Comparison of ENCODE assay signal across 8 cellular contexts in genomic region chr12:111687255-111687654, GRCh38. TPM values are rescaled to one million over a fixed set of nuclear protein-coding genes. Genes with fewer than 3 reads are reported as not detected.
DNase-seq lines count a peak whose midpoint lies in the region; ATAC-seq and TF ChIP-seq lines count a peak whose summit lies in the region.

No MANE protein-coding gene starts in this region.

- H2BK12ac ChIP-seq in trophoblast cell (ENCODE audit: low read length) = no peak overlapping the region

- H3K9me3 Mint-ChIP-seq in progenitor cell of endocrine pancreas (ENCODE audit: low read depth) = no peaks in the 10 kb centered on the region

- no peak overlapping the region for H3K23ac ChIP-seq in trophoblast cell (ENCODE audit: low read length)

- TF ChIP-seq CTCF in MM.1S (IDR thresholded peaks at IDR 0.05; ENCODE audit: low read length) (peak; percentile 25; the same call in 1 of the 2 replicates), choroid plexus epithelial cell (conservative IDR thresholded peaks at IDR 0.05; ENCODE audit: low read depth, low read length) (peak; percentile 33), progenitor cell of endocrine pancreas (IDR thresholded peaks at IDR 0.05; ENCODE audit: unreplicated experiment) (no peak)

- H2AFZ ChIP-seq in MM.1S (ENCODE audit: low read length) = no peak overlapping the region
- no peak overlapping the region for H2AFZ ChIP-seq in trophoblast cell (ENCODE audit: insufficient read depth, low read length, poor library complexity)

- H3K9me2 ChIP-seq in MM.1S (replicated peaks; ENCODE audit: insufficient read depth, low read length) = no peaks in the 10 kb centered on the region

- H3K79me1 ChIP-seq in trophoblast cell (ENCODE audit: low read length) = peaks cover 6% of the 10 kb centered on the region

- no CpG with 5 or more reads among the region's 2 CpGs for WGBS in trophoblast cell (ENCODE audit: extremely low coverage, insufficient coverage, insufficient read length)

- H3K4me3 Mint-ChIP-seq in progenitor cell of endocrine pancreas (ENCODE audit: low read depth) = peak overlapping the region; percentile 97

- H3K79me2 ChIP-seq in MM.1S (ENCODE audit: low read length) (peaks cover 34% of the 10 kb centered on the region), trophoblast cell (ENCODE audit: control insufficient read depth, insufficient read depth, low read length, poor library complexity) (peaks cover 7% of the 10 kb centered on the region)

- H3K27me3 ChIP-seq in MM.1S (replicated peaks; ENCODE audit: insufficient read depth, low read length) (no peaks in the 10 kb centered on the region), trophoblast cell (ENCODE audit: insufficient read depth, low read length) (no peaks in the 10 kb centered on the region)

- peaks cover 3% of the 10 kb centered on the region; the same call in 1 of the 2 replicates for H3F3A ChIP-seq in MM.1S (ENCODE audit: insufficient read depth, low read length)

- no peak overlapping the region for H4K12ac ChIP-seq in trophoblast cell (ENCODE audit: low read depth, low read length)

- no peak overlapping the region for H4K8ac ChIP-seq in trophoblast cell (ENCODE audit: low read depth, low read length)

- H3K36me3 Mint-ChIP-seq in progenitor cell of endocrine pancreas (ENCODE audit: insufficient read depth) = peaks cover 8% of the 10 kb centered on the region

- peak; percentile 12 for DNase-seq in NCI-H82 (lab: John Stamatoyannopoulos, UW)
- DNase-seq in NCI-H82 treated with DMSO at 0.1 percent for 48 hours (lab: John Stamatoyannopoulos, UW; ENCODE audit: unreplicated experiment) = no peak
- peak; percentile 46 for DNase-seq in MM.1S
- DNase-seq in choroid plexus epithelial cell (ENCODE audit: low read depth) = peak; percentile 21
- no peak for DNase-seq in progenitor cell of endocrine pancreas (ENCODE audit: low spot score, unreplicated experiment)
- DNase-seq in C1 segment of cervical spinal cord (lab: John Stamatoyannopoulos, UW) = no peak
- no peak for DNase-seq in trophoblast cell

- H4K91ac ChIP-seq in trophoblast cell (ENCODE audit: low read depth, low read length) = no peak overlapping the region

- H2AK5ac ChIP-seq in trophoblast cell (ENCODE audit: low read length) = no peak overlapping the region

- no peak for ATAC-seq in GM18519 (IDR thresholded peaks at IDR 0.05; ENCODE audit: low FRiP score, unreplicated experiment)

- H3K9me3 ChIP-seq in MM.1S (replicated peaks; ENCODE audit: insufficient read depth, low read length) = no peaks in the 10 kb centered on the region
- H3K9me3 ChIP-seq in trophoblast cell (ENCODE audit: insufficient read depth, low read depth, low read length) = no peaks in the 10 kb centered on the region

- H3K27ac ChIP-seq in MM.1S (ENCODE audit: low read length) = no peak overlapping the region
- H3K27ac ChIP-seq in trophoblast cell (ENCODE audit: low read depth, low read length) = no peak overlapping the region

- no peaks in the 10 kb centered on the region for H4K20me1 ChIP-seq in MM.1S (ENCODE audit: insufficient read depth, low read length)

- peak overlapping the region; percentile 78; the same call in 1 of the 2 replicates for H3K4me2 ChIP-seq in MM.1S (ENCODE audit: low read depth, low read length)
- no peak overlapping the region for H3K4me2 ChIP-seq in trophoblast cell (ENCODE audit: low read length)

- no peak overlapping the region for H3K18ac ChIP-seq in trophoblast cell (ENCODE audit: low read length)

- no peak overlapping the region for H3K9ac ChIP-seq in MM.1S (ENCODE audit: low read length)
- no peak overlapping the region for H3K9ac ChIP-seq in trophoblast cell (ENCODE audit: low read length)

- peaks cover 6% of the 10 kb centered on the region for H3K4me1 ChIP-seq in MM.1S (ENCODE audit: low read length)
- H3K4me1 ChIP-seq in trophoblast cell (ENCODE audit: control insufficient read depth in 1 of 2, insufficient read depth in 2 of 2, low read length in 2 of 2) = peaks cover 5% of the 10 kb centered on the region in 2 experiments

- H3K4me3 ChIP-seq in MM.1S (ENCODE audit: low read length) (no peak overlapping the region), choroid plexus epithelial cell (ENCODE audit: low read depth, low read length) (no peak overlapping the region), trophoblast cell (ENCODE audit: low read depth, low read length) (no peak overlapping the region)

- H3K27ac Mint-ChIP-seq in progenitor cell of endocrine pancreas = no peak overlapping the region

- H3K36me3 ChIP-seq in MM.1S (replicated peaks; ENCODE audit: insufficient read depth, low read length) (no peaks in the 10 kb centered on the region), trophoblast cell (ENCODE audit: control insufficient read depth in 1 of 2, insufficient read depth in 2 of 2, low read length in 2 of 2) (peaks cover 6 to 7% of the 10 kb centered on the region in 2 experiments)

- H3K4ac ChIP-seq in trophoblast cell (ENCODE audit: low read depth, low read length) = no peak overlapping the region

- H3K14ac ChIP-seq in trophoblast cell (ENCODE audit: low read length) = no peak overlapping the region

- no peak overlapping the region for H2BK120ac ChIP-seq in trophoblast cell (ENCODE audit: insufficient read depth, low read length, poor library complexity)

- H2BK5ac ChIP-seq in trophoblast cell (ENCODE audit: low read depth, low read length, poor library complexity) = no peak overlapping the region

- peaks cover 23% of the 10 kb centered on the region for H3K4me1 Mint-ChIP-seq in progenitor cell of endocrine pancreas (ENCODE audit: low read depth)

- no peaks in the 10 kb centered on the region for H3K27me3 Mint-ChIP-seq in progenitor cell of endocrine pancreas

RNA-seq across cellular contexts. Expression of gene ACAD10, which starts 1.4 kb away (rescaled TPM):
- 59.4 and 62.3 TPM in 2 replicates for total RNA-seq in progenitor cell of endocrine pancreas
- polyA plus RNA-seq in trophoblast cell (2013) = 13.5 and 14.1 TPM in 2 replicates

RNA-seq across cellular contexts. Expression of gene BRAP, which starts 1.5 kb away (rescaled TPM):
- 23.1 and 23.6 TPM in 2 replicates for total RNA-seq in progenitor cell of endocrine pancreas
- polyA plus RNA-seq in trophoblast cell (2013) = 17.1 and 17.6 TPM in 2 replicates

Comparison
In these comparisons a context has a peak if more than half of its experiments do, and no peak if none do; other contexts are left out.
1. DNase-seq: peak in NCI-H82 (single experiment), MM.1S (single experiment) and choroid plexus epithelial cell (single experiment); none in NCI-H82 treated with DMSO at 0.1 percent for 48 hours (single experiment), progenitor cell of endocrine pancreas (single experiment), C1 segment of cervical spinal cord (0 of 14) and trophoblast cell (0 of 2).